Comparison of ENCODE assay signal across 15 cellular contexts in the genomic region with DNA sequence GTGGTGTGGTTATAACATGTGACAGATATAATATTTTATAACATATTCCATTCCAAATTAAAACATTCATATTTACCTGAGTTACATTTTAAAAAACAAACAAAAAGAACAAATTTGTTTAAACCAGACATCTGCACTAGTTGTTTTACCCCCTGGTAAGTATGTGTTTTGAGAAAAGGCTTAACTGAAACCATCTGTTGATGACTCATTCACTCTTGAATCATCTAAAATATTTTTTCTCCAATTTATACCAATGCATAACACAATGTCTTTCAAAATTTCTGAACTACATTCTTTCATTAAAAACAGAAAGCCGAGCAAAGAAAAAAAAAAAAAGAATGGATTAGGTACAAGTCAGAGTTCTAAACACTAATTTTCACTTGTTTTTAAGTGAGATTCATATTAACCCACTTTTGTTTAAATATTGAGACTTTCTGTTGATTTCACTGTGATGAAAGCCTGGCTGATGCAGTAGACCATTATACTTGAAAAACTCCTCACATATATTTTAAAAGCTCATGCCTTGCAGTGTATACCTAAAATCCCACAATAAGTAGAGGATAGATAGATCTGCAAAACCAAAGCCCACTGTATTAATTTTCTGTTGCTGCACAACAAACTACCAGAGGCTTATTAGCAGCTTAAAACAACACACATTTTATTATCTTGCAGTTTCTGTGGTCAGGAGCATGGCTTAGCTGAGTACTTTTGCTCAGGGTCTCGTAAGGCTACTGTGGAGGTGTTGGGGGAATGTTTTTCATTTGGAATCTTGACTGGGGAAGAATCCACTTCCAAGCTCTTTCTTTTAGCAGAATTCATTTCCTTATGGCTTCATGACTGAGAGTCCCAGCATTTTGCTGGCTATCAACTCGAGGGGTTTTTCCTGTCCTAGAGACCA.
DNase-seq lines count a peak whose midpoint lies in the region; ATAC-seq, FAIRE-seq and TF ChIP-seq lines count a peak whose summit lies in the region.
"Had no signal": no experiment of that assay in that cellular context is flagged by ENCODE, and none has a peak within 500 bp of the region (broad histone marks: within the 10 kb centered on the region; RNA-seq: fewer than 3 reads in every experiment).

No MANE protein-coding gene starts in this region.

- H3K36me3 ChIP-seq in HEK293 (ENCODE audit: control insufficient read depth in 2 of 2, insufficient read depth in 1 of 2, low read length in 2 of 2) = no peaks in the 10 kb centered on the region
- no peaks in the 10 kb centered on the region for H3K36me3 ChIP-seq in kidney epithelial cell (ENCODE audit: control insufficient read depth, insufficient read depth, low read length)
- no peaks in the 10 kb centered on the region for H3K36me3 ChIP-seq in MM.1S (replicated peaks; ENCODE audit: insufficient read depth, low read length)
- H3K36me3 ChIP-seq: right lobe of liver had no signal

- H3F3A ChIP-seq in MM.1S (ENCODE audit: insufficient read depth, low read length) = no peaks in the 10 kb centered on the region

- no peak for FAIRE-seq in A549 (lab: Jason Lieb, UNC)
- FAIRE-seq: GM12878 had no signal

- in situ Hi-C loops in KBM-7 (cut with MboI; ENCODE audit: low pct_unique_long_range_greater_than_20kb, low sequenced_read_pairs) = no loop called here

- no peak overlapping the region for H2AFZ ChIP-seq in MM.1S (ENCODE audit: low read length)

- no peak for TF ChIP-seq EP300 in A549 (IDR thresholded peaks at IDR 0.05)

- H3K4me2 ChIP-seq in A549 = no peak overlapping the region
- H3K4me2 ChIP-seq in MM.1S (ENCODE audit: low read depth, low read length) = no peak overlapping the region

- no peaks in the 10 kb centered on the region for H4K20me1 ChIP-seq in MM.1S (ENCODE audit: insufficient read depth, low read length)

- no peak overlapping the region for H3K9ac ChIP-seq in MM.1S (ENCODE audit: low read length)

- CTCF ChIA-PET in A549 (lab: Yijun Ruan, JAX) = no interaction called here
- CTCF ChIA-PET in HEK293 (lab: Yijun Ruan, JAX) = no interaction called here

- no peaks in the 10 kb centered on the region for H3K9me2 ChIP-seq in MM.1S (replicated peaks; ENCODE audit: insufficient read depth, low read length)

- H3K4me3 ChIP-seq in A549 (no peak overlapping the region), HEK293 (ENCODE audit: low read depth, low read length) (no peak overlapping the region), kidney epithelial cell (ENCODE audit: low read depth, low read length) (no peak overlapping the region), MM.1S (ENCODE audit: low read length) (no peak overlapping the region)
- H3K4me3 ChIP-seq: GM12878, right lobe of liver had no signal

- H3K27me3 ChIP-seq in kidney epithelial cell (ENCODE audit: control insufficient read depth, insufficient read depth, low read length) = no peaks in the 10 kb centered on the region
- H3K27me3 ChIP-seq in MM.1S (replicated peaks; ENCODE audit: insufficient read depth, low read length) = no peaks in the 10 kb centered on the region
- H3K27me3 ChIP-seq: right lobe of liver had no signal

- TF ChIP-seq CTCF in A549 (IDR thresholded peaks at IDR 0.05) (no peak), HEK293 (tag by site-specific recombination; IDR thresholded peaks at IDR 0.05) (no peak), kidney epithelial cell (IDR thresholded peaks at IDR 0.05; ENCODE audit: insufficient read depth, low read length, poor library complexity, severe bottlenecking) (no peak), MM.1S (IDR thresholded peaks at IDR 0.05; ENCODE audit: low read length) (no peak)

- no peak for ATAC-seq in A549
- ATAC-seq: activated T-cell treated with anti-CD3 and anti-CD28 coated beads, Interleukin-2, amount 50 U/mL, for 72 hours; GM12878; left colon; right lobe of liver had no signal

- H3K9me3 ChIP-seq in A549 (no peaks in the 10 kb centered on the region), HEK293 (ENCODE audit: control insufficient read depth, insufficient read depth, low read depth, low read length) (no peaks in the 10 kb centered on the region), MM.1S (replicated peaks; ENCODE audit: insufficient read depth, low read length) (no peaks in the 10 kb centered on the region)

- no peak for DNase-seq in A549 (ENCODE audit: low read depth in 1 of 2, low spot score in 1 of 2)
- DNase-seq in brain pericyte (ENCODE audit: low read depth, low spot score) = peak; percentile 60
- DNase-seq in kidney epithelial cell (ENCODE audit: low read depth) = peak; percentile 21
- DNase-seq in KBM-7 = no peak
- DNase-seq in NCI-H345 treated with DMSO at 0.1 percent for 48 hours (lab: John Stamatoyannopoulos, UW; ENCODE audit: unreplicated experiment) = no peak
- DNase-seq in effector CD8-positive, alpha-beta T cell (lab: John Stamatoyannopoulos, UW) = no peak
- no peak for DNase-seq in MM.1S
- DNase-seq: activated T-cell treated with anti-CD3 and anti-CD28 coated beads, Interleukin-2, amount 50 U/mL, for 72 hours; left colon; NCI-H82; right lobe of liver; T-helper 9 cell had no signal

- TF ChIP-seq POLR2A in A549 (IDR thresholded peaks at IDR 0.05; ENCODE audit: low read length) = no peak

- POLR2A ChIA-PET in A549 (lab: Yijun Ruan, JAX) (no interaction called here), HEK293 (lab: Yijun Ruan, JAX) (no interaction called here)

- H3K27ac ChIP-seq in A549 (no peak overlapping the region), HEK293 (ENCODE audit: extremely low read depth, low read depth, low read length) (no peak overlapping the region), MM.1S (ENCODE audit: low read length) (no peak overlapping the region; the same call in 1 of the 2 replicates)
- H3K27ac ChIP-seq: C4-2B, right lobe of liver had no signal

- no peaks in the 10 kb centered on the region for H3K79me2 ChIP-seq in MM.1S (ENCODE audit: low read length)

- 8% methylated on average over 3 of the region's 3 CpGs for WGBS in A549 (ENCODE audit: missing lambda C conversion rate)

- TF ChIP-seq RAD21 in A549 (conservative IDR thresholded peaks at IDR 0.05 in 1 of 2, IDR thresholded peaks at IDR 0.05 in 1 of 2) = no peak

- H3K4me1 ChIP-seq in A549 = 0 out of 3 replicates have a peak, but pooled peaks cover 3% of the 10 kb centered on the region
- no peaks in the 10 kb centered on the region for H3K4me1 ChIP-seq in HEK293 (ENCODE audit: control insufficient read depth, insufficient read depth, low read length)
- H3K4me1 ChIP-seq in MM.1S (ENCODE audit: low read length) = peaks cover 11% of the 10 kb centered on the region
- H3K4me1 ChIP-seq: right lobe of liver had no signal

TF ChIP-seq in A549, 52 proteins besides CTCF, POLR2A, EP300 and RAD21:
- TF ChIP-seq HEYL (CRISPR knock-in tag; IDR thresholded peaks at IDR 0.05) (no peak), FOSL2 (IDR thresholded peaks at IDR 0.05) (no peak), FOSL2 (CRISPR knock-in tag; IDR thresholded peaks at IDR 0.05) (peak; percentile 51)

TF ChIP-seq in HEK293, 187 proteins besides CTCF, POLR2A, EP300 and RAD21:
- TF ChIP-seq PRDM1 (tag by site-specific recombination; IDR thresholded peaks at IDR 0.05) (no peak), ZNF16 (tag by site-specific recombination; IDR thresholded peaks at IDR 0.05; ENCODE audit: low read depth) (no peak), ZFHX2 (tag by site-specific recombination; conservative IDR thresholded peaks at IDR 0.05) (no peak), GLIS1 (tag by site-specific recombination; IDR thresholded peaks at IDR 0.05) (0 out of 2 replicates have a peak, but pooled peaks have one; percentile 7), PRDM6 (tag by site-specific recombination; IDR thresholded peaks at IDR 0.05) (0 out of 2 replicates have a peak, but pooled peaks have one; percentile 20)
- TF ChIP-seq, protein P1, sequence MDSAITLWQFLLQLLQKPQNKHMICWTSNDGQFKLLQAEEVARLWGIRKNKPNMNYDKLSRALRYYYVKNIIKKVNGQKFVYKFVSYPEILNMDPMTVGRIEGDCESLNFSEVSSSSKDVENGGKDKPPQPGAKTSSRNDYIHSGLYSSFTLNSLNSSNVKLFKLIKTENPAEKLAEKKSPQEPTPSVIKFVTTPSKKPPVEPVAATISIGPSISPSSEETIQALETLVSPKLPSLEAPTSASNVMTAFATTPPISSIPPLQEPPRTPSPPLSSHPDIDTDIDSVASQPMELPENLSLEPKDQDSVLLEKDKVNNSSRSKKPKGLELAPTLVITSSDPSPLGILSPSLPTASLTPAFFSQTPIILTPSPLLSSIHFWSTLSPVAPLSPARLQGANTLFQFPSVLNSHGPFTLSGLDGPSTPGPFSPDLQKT (IDR thresholded peaks at IDR 0.05; ENCODE audit: borderline replicate concordance, low read depth, low read length) = no peak
- TF ChIP-seq, protein P2, sequence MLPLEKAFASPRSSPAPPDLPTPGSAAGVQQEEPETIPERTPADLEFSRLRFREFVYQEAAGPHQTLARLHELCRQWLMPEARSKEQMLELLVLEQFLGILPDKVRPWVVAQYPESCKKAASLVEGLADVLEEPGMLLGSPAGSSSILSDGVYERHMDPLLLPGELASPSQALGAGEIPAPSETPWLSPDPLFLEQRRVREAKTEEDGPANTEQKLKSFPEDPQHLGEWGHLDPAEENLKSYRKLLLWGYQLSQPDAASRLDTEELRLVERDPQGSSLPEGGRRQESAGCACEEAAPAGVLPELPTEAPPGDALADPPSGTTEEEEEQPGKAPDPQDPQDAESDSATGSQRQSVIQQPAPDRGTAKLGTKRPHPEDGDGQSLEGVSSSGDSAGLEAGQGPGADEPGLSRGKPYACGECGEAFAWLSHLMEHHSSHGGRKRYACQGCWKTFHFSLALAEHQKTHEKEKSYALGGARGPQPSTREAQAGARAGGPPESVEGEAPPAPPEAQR (tag by site-specific recombination; IDR thresholded peaks at IDR 0.05) = no peak

Comparison
In these comparisons a context has a peak if more than half of its experiments do, and no peak if none do; other contexts are left out.
1. DNase-seq: peak in brain pericyte (single experiment) and kidney epithelial cell (single experiment); none in A549 (0 of 2), KBM-7 (single experiment), NCI-H345 treated with DMSO at 0.1 percent for 48 hours (single experiment), effector CD8-positive, alpha-beta T cell (single experiment) and MM.1S (single experiment).